In the genomic region with DNA sequence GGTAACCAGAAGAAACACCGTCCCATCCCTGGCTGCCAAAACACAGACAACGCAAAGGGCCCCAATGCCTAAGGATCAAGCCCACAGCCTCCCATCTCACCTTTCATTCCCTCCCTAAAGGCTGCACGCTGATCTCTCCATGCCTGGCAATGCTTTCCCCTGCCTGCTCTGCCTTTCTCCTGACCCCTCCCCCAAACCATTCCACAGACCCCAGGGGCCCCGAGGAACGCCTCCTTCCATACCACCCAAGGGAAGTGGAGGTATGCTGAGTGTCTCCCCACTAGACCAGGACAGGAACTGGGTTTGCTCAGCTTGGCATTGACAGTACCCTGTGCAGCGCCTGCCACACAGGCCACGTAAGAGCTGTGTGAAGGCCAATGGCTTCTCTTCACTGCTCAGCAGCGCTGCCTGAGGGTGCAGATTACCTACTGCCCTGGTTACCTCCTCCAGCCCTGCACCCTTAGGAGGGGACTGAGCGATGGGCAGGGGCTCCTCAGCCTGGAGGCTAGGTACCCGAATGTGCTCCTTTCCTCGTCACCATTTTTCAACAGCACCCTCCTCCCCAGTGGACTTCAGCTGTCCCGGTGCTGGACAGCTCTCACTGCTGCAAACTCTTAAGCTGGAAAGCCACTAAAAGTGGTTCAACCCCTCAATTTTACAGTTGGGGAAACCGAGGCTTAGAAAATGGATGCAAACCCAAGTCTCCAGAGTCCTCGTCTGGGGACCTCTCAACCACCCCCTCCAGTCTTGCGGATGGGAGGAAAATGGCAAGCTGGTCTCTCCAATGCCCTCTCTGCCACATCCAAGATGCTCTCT, we compare ENCODE assay signal across 11 cellular contexts. TPM values are rescaled to one million over a fixed set of nuclear protein-coding genes. Genes with fewer than 3 reads are reported as not detected.
DNase-seq lines count a peak whose midpoint lies in the region; ATAC-seq, FAIRE-seq and TF ChIP-seq lines count a peak whose summit lies in the region.
"Had no signal": no experiment of that assay in that cellular context is flagged by ENCODE, and none has a peak within 500 bp of the region (broad histone marks: within the 10 kb centered on the region; RNA-seq: fewer than 3 reads in every experiment).

No MANE protein-coding gene starts in this region.

- H3K27ac ChIP-seq in H1 (ENCODE audit: low read depth, low read length) = no peak overlapping the region
- no peak overlapping the region for H3K27ac ChIP-seq in neural progenitor cell
- H3K27ac ChIP-seq in gastroesophageal sphincter = no peak overlapping the region

- H3F3A ChIP-seq in neural progenitor cell (ENCODE audit: low read depth) = peaks cover 58% of the 10 kb centered on the region

- peak overlapping the region; percentile 68 for H3K4me3 Mint-ChIP-seq in T-helper 17 cell
- H3K4me3 Mint-ChIP-seq in neural progenitor cell = peak overlapping the region; percentile 60

- H3K27ac Mint-ChIP-seq in T-helper 17 cell (no peak overlapping the region), neural progenitor cell (no peak overlapping the region)

- H3K4me3 ChIP-seq in H1 (ENCODE audit: extremely low read depth in 1 of 4, insufficient read depth in 2 of 4, low read depth in 3 of 4, low read length in 4 of 4) (peak overlapping the region in 1 of 4 experiments; percentile 63; a peak in 1 of 8 replicates), neural progenitor cell (no peak overlapping the region), gastroesophageal sphincter (no peak overlapping the region)

- POLR2A ChIA-PET in H1 (lab: Charles Lee; ENCODE audit: partially characterized antibody) = interaction anchor here (1.0 to 1.4 kb wide), 6 partner anchors 25 to 109 kb away, joined by 3 to 5 read pairs (median 4); no protein-coding TSS in a partner anchor

- DNase-seq in activated CD4-positive, alpha-beta T cell treated with anti-CD3 and anti-CD28 coated beads for 48 hours = peak; percentile 28
- DNase-seq in activated CD4-positive, alpha-beta T cell treated with anti-CD3 and anti-CD28 coated beads for 4 hours = no peak
- no peak for DNase-seq in T-helper 17 cell
- DNase-seq in H1 (ENCODE audit: low read depth in 1 of 2, low spot score in 2 of 2) = no peak
- DNase-seq in neural progenitor cell (ENCODE audit: low spot score) = peak; percentile 66
- DNase-seq in stimulated activated CD4-positive, alpha-beta T cell treated with anti-CD3 and anti-CD28 coated beads, Interleukin-12 subunit alpha, Interleukin-12 subunit beta, amount 100 ng/mL, for 4 hours = no peak
- DNase-seq: cerebellar nuclear complex, KG1, NCI-H774 had no signal

- CTCF ChIA-PET in H1 (lab: Charles Lee; ENCODE audit: partially characterized antibody) = interaction anchor here (1.0 to 38.1 kb wide), 11 partner anchors 9 to 137 kb away, joined by 3 to 914 read pairs (median 7); a partner anchor contains a TSS

- H3K4me1 ChIP-seq in H1 (replicated peaks in 1 of 4; ENCODE audit: control insufficient read depth in 3 of 4, insufficient read depth in 4 of 4, low read length in 3 of 4) (peaks cover 8 to 54% (median 39%) of the 10 kb centered on the region in 4 experiments), neural progenitor cell (peaks cover 44% of the 10 kb centered on the region), gastroesophageal sphincter (peaks cover 0 to 60% (median 32%) of the 10 kb centered on the region in 3 donors)

- no peak overlapping the region for H2AK5ac ChIP-seq in H1 (ENCODE audit: low read depth, low read length)

- no peak overlapping the region for H2BK5ac ChIP-seq in H1 (ENCODE audit: low read depth, low read length)

- H3K36me3 ChIP-seq in H1 (ENCODE audit: control insufficient read depth in 2 of 4, insufficient read depth in 4 of 4, low read length in 3 of 4) = peaks cover 0 to 7% (median 0%) of the 10 kb centered on the region in 4 experiments; a peak in 1 of 8 replicates
- no peaks in the 10 kb centered on the region for H3K36me3 ChIP-seq in neural progenitor cell
- no peaks in the 10 kb centered on the region for H3K36me3 ChIP-seq in gastroesophageal sphincter

- H3K9me3 Mint-ChIP-seq in neural progenitor cell = no peaks in the 10 kb centered on the region

- H3K14ac ChIP-seq in H1 (ENCODE audit: insufficient read length) = no peak overlapping the region

- H3K79me1 ChIP-seq in H1 (ENCODE audit: low read depth, low read length) = no peaks in the 10 kb centered on the region

- no peak overlapping the region; the same call in 1 of the 2 replicates for H3K18ac ChIP-seq in H1 (ENCODE audit: extremely low read depth, low read length)

- H3K27me3 ChIP-seq in H1 (replicated peaks in 1 of 4; ENCODE audit: control insufficient read depth in 3 of 4, extremely low read depth in 1 of 4, insufficient read depth in 3 of 4, low read length in 3 of 4) (peaks cover 48 to 76% (median 70%) of the 10 kb centered on the region in 4 experiments), neural progenitor cell (peaks cover 75% of the 10 kb centered on the region), gastroesophageal sphincter (peaks cover 88% of the 10 kb centered on the region)

- WGBS in H1 (ENCODE audit: extremely low coverage in 1 of 2, insufficient coverage in 1 of 2, insufficient read length in 1 of 2, insufficient replicate concordance in 2 of 2, low coverage in 1 of 2, low lambda C conversion rate in 2 of 2, missing lambda C conversion rate in 1 of 2), 2 experiments = 18% methylated on average over 15 of the region's 15 CpGs; no CpG with 5 or more reads in 1 of the 2 experiments
- 12 to 19% methylated on average over 3 to 5 of the region's 15 CpGs for whole genome bisulfite sequencing in gastroesophageal sphincter (ENCODE audit: low coverage in 1 of 2), 2 donors

- no peak for ATAC-seq in T-helper 17 cell
- no peak for ATAC-seq in gastroesophageal sphincter
- ATAC-seq in GM21447 (IDR thresholded peaks at IDR 0.05; ENCODE audit: unreplicated experiment) = no peak

- H4K20me1 ChIP-seq in H1 (replicated peaks in 1 of 2; ENCODE audit: control insufficient read depth in 1 of 2, insufficient read depth in 2 of 2, low read length in 2 of 2) (peaks cover 4 to 33% of the 10 kb centered on the region in 2 experiments), neural progenitor cell (ENCODE audit: low read depth) (peaks cover 71% of the 10 kb centered on the region)

- H2AFZ ChIP-seq in H1 (ENCODE audit: low read length) (no peak overlapping the region), neural progenitor cell (replicated peaks) (no peak overlapping the region)

- TF ChIP-seq EP300 in H1 (IDR thresholded peaks at IDR 0.05; ENCODE audit: borderline replicate concordance in 1 of 2, low read depth in 2 of 2, low read length in 2 of 2) (no peak), gastroesophageal sphincter (IDR thresholded peaks at IDR 0.05) (no peak)

- no peak for FAIRE-seq in H1 (lab: Jason Lieb, UNC)

- H3K79me2 ChIP-seq in H1 (ENCODE audit: control insufficient read depth in 1 of 2, insufficient read depth in 2 of 2, low read length in 2 of 2) (no peaks in the 10 kb centered on the region), neural progenitor cell (ENCODE audit: low read depth) (no peaks in the 10 kb centered on the region)

- no peak overlapping the region for H3K23ac ChIP-seq in H1 (ENCODE audit: insufficient read length)

- TF ChIP-seq POLR2A in H1 (IDR thresholded peaks at IDR 0.05; ENCODE audit: control extremely low read depth in 1 of 2, low read depth in 2 of 2, low read length in 2 of 2) (no peak), gastroesophageal sphincter (IDR thresholded peaks at IDR 0.05) (no peak)

- no peak overlapping the region for H3K4ac ChIP-seq in H1 (replicated peaks; ENCODE audit: insufficient read length, low read depth, low read length)

- peaks cover 36% of the 10 kb centered on the region for H3K27me3 Mint-ChIP-seq in T-helper 17 cell
- peaks cover 61% of the 10 kb centered on the region for H3K27me3 Mint-ChIP-seq in neural progenitor cell (ENCODE audit: insufficient read depth, low read depth)

- H2BK20ac ChIP-seq in H1 (ENCODE audit: low read length) = no peak overlapping the region

- no peak overlapping the region for H4K8ac ChIP-seq in H1 (ENCODE audit: extremely low read depth, insufficient read depth, low read length)

- peaks cover 35% of the 10 kb centered on the region for H3K4me1 Mint-ChIP-seq in T-helper 17 cell
- peaks cover 50% of the 10 kb centered on the region for H3K4me1 Mint-ChIP-seq in neural progenitor cell

- H3K23me2 ChIP-seq in H1 (ENCODE audit: low read depth, low read length) = peaks cover 23% of the 10 kb centered on the region

- H3K9me3 ChIP-seq in T-helper 17 cell (ENCODE audit: control insufficient read depth, low read length, poor library complexity, severe bottlenecking) = no peaks in the 10 kb centered on the region
- no peaks in the 10 kb centered on the region for H3K9me3 ChIP-seq in H1 (ENCODE audit: insufficient read depth in 2 of 2, low read depth in 1 of 2, low read length in 1 of 2)
- H3K9me3 ChIP-seq in neural progenitor cell (ENCODE audit: low read depth) = no peaks in the 10 kb centered on the region
- no peaks in the 10 kb centered on the region for H3K9me3 ChIP-seq in gastroesophageal sphincter

- H2BK120ac ChIP-seq in H1 (replicated peaks; ENCODE audit: low read depth, low read length) = no peak overlapping the region

- H4K91ac ChIP-seq in H1 (replicated peaks; ENCODE audit: insufficient read length, low read length) = no peak overlapping the region

- no peak overlapping the region for H3K56ac ChIP-seq in H1 (replicated peaks; ENCODE audit: insufficient read length, low read depth, low read length)

- H3K4me2 ChIP-seq in H1 (ENCODE audit: insufficient read depth in 1 of 2, low read depth in 2 of 2, low read length in 2 of 2) (peak overlapping the region; percentile 88 to 99; a peak in 3 of 4 replicates), neural progenitor cell (no peak overlapping the region)

- no peak overlapping the region for H3K9ac ChIP-seq in H1 (replicated peaks in 1 of 4; ENCODE audit: extremely low read depth in 1 of 4, low read depth in 3 of 4, low read length in 3 of 4)
- H3K9ac ChIP-seq in neural progenitor cell = no peak overlapping the region

- peak overlapping the region; percentile 75; the same call in 1 of the 2 replicates for H2BK12ac ChIP-seq in H1 (ENCODE audit: low read depth, low read length)

- no peak for TF ChIP-seq CTCF in H1 (IDR thresholded peaks at IDR 0.05; ENCODE audit: control extremely low read depth in 1 of 3, insufficient read depth in 1 of 3, low read depth in 1 of 3, low read length in 3 of 3)
- TF ChIP-seq CTCF in neural progenitor cell (IDR thresholded peaks at IDR 0.05) = no peak
- TF ChIP-seq CTCF in gastroesophageal sphincter (IDR thresholded peaks at IDR 0.05) = no peak

- no peak overlapping the region; the same call in 1 of the 2 replicates for H2BK15ac ChIP-seq in H1 (ENCODE audit: low read length)

- H4K5ac ChIP-seq in H1 (ENCODE audit: insufficient read length, low read depth, low read length) = no peak overlapping the region

- TF ChIP-seq RAD21 in H1 (IDR thresholded peaks at IDR 0.05 in 1 of 2, conservative IDR thresholded peaks at IDR 0.05 in 1 of 2; ENCODE audit: low read depth in 2 of 2, low read length in 2 of 2) = no peak

- H3K36me3 Mint-ChIP-seq in T-helper 17 cell (ENCODE audit: low read depth) = peaks cover 5% of the 10 kb centered on the region
- H3K36me3 Mint-ChIP-seq in neural progenitor cell = no peaks in the 10 kb centered on the region

RNA-seq across cellular contexts. Expression of a gene that starts 45.0 kb away (rescaled TPM):
- total RNA-seq in T-helper 17 cell (under 1 TPM; 0.26 to 0.52 TPM), neural progenitor cell (ENCODE audit: low replicate concordance) (3.8 and 15.6 TPM in 2 replicates), gastroesophageal sphincter (1 to 10 TPM in 2 of 4 donors, under 1 TPM in 2; 0.67 to 2.6 (median 1.5) TPM)
- 3.8 and 4.1 TPM in 2 replicates for total RNA-seq in H1 (2021; fragmentation: NEBNext Ultra II Directional; extraction: Animal tissue kit (Norgen Biotek cat#: 25700))
- 2.8 and 4.2 TPM in 2 replicates for polyA plus RNA-seq in H1 (2011; rRNA removed)
- polyA plus RNA-seq in H1 (2011; cell fraction: cytosol; rRNA removed) = 2.3 TPM
- polyA plus RNA-seq in H1 (2011; cell fraction: nucleus; rRNA removed) = 14.3 TPM
- 5.2 to 6.7 TPM (median 6.1 TPM) in 4 replicates for polyA plus RNA-seq in H1 (2012, experiment 1 of 2)
- 2.0 TPM for polyA plus RNA-seq in H1 (2012, experiment 2 of 2)
- 1.7 TPM for polyA plus RNA-seq in H1 (2013, experiment 1 of 2)
- 1.3 TPM for polyA plus RNA-seq in H1 (2013, experiment 2 of 2)
- 2.0 and 3.7 TPM in 2 replicates for polyA minus RNA-seq in H1 (2011; rRNA and poly(A)+ RNA removed)
- 5.5 TPM for polyA minus RNA-seq in H1 (2011; cell fraction: cytosol; rRNA and poly(A)+ RNA removed)
- polyA minus RNA-seq in H1 (2011; cell fraction: nucleus; rRNA and poly(A)+ RNA removed) = 9.6 TPM

Comparison
In these comparisons a context has a peak if more than half of its experiments do, and no peak if none do; other contexts are left out.
1. DNase-seq: peak in activated CD4-positive, alpha-beta T cell treated with anti-CD3 and anti-CD28 coated beads for 48 hours (single experiment) and neural progenitor cell (single experiment); none in activated CD4-positive, alpha-beta T cell treated with anti-CD3 and anti-CD28 coated beads for 4 hours (0 of 2), T-helper 17 cell (0 of 3), H1 (0 of 2) and stimulated activated CD4-positive, alpha-beta T cell treated with anti-CD3 and anti-CD28 coated beads, Interleukin-12 subunit alpha, Interleukin-12 subunit beta, amount 100 ng/mL, for 4 hours (single experiment).